10 cellular contexts compared by ENCODE assay signal in the genomic region with DNA sequence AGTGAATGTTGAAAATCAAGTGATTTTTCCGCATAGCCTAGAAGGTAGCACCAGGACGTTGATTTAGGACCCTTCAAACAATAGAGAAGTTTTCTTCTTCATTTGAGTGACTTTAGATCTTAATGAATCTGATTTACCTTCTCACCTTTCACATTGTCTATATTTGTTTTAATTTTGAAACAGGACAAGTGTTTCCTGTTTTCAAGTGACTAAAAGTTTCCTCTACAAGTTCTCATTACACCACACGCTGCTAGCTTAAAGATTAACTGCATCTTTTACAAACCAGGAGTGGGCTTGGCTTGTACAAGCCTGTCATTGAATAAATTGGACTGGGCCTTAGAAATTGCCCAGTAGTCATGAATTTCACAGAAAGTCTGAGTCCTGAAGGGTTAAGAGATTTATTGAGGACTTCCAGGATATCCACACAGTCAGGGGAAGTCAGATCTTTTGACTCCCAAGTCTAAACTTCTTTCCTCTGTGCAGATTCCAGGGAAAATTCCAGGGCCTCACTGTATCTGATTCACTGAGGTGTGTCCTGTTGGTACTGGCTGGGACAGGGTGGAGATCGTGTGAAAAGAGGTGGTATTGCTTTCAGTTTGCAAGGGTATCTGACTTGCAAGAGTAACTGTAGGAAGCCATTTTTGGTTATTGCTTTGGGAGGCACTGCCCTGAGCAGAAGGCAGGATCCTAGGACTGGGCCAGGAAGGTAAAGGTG. TPM values are rescaled to one million over a fixed set of nuclear protein-coding genes. Genes with fewer than 3 reads are reported as not detected.
DNase-seq lines count a peak whose midpoint lies in the region; ATAC-seq, FAIRE-seq and TF ChIP-seq lines count a peak whose summit lies in the region.
"Had no signal": no experiment of that assay in that cellular context is flagged by ENCODE, and none has a peak within 500 bp of the region (broad histone marks: within the 10 kb centered on the region; RNA-seq: fewer than 3 reads in every experiment).

No MANE protein-coding gene starts in this region.

- POLR2A ChIA-PET in SK-N-SH (lab: Yijun Ruan, JAX), result no interaction called here

- no peaks in the 10 kb centered on the region for H3K4me1 Mint-ChIP-seq in natural killer cell

- peaks cover 27 to 29% of the 10 kb centered on the region in 2 donors for H3K27me3 Mint-ChIP-seq in natural killer cell (ENCODE audit: low read depth in 2 of 2)

- H2AFZ ChIP-seq in SK-N-SH (ENCODE audit: low read depth), result no peak overlapping the region

- H3K9me3 Mint-ChIP-seq in natural killer cell, result peaks cover 0 to 3% of the 10 kb centered on the region in 2 donors

- no peak overlapping the region for H3K9ac ChIP-seq in SK-N-SH

- H3K27me3 ChIP-seq in esophagus squamous epithelium, result peaks cover 0 to 32% (median 2%) of the 10 kb centered on the region in 4 donors
- peaks cover 16% of the 10 kb centered on the region; the same call in 1 of the 2 replicates for H3K27me3 ChIP-seq in SK-N-SH (ENCODE audit: insufficient read depth)

- no peak overlapping the region for H3K27ac Mint-ChIP-seq in natural killer cell
- H3K27ac Mint-ChIP-seq: stimulated activated naive CD8-positive, alpha-beta T cell treated with anti-CD3 and anti-CD28 coated beads, Interleukin-15, Interleukin-2, amounts not matched to agents 100 ng/mL and 50 ng/mL, for 24 hours had no signal

- H4K20me1 ChIP-seq in SK-N-SH (ENCODE audit: insufficient read depth), result no peaks in the 10 kb centered on the region

- H3F3A ChIP-seq in SK-N-SH (replicated peaks; ENCODE audit: insufficient read depth), result no peaks in the 10 kb centered on the region

- H3K27ac ChIP-seq in esophagus squamous epithelium (peak overlapping the region; percentile 80 to 95 (median 88)), SK-N-SH (ENCODE audit: low read depth in 2 of 2, low read length in 1 of 2) (no peak overlapping the region)

- ATAC-seq in GM21360 (IDR thresholded peaks at IDR 0.05; ENCODE audit: unreplicated experiment) (peak; percentile 13), HG03442 (IDR thresholded peaks at IDR 0.05; ENCODE audit: unreplicated experiment) (peak; percentile 39), natural killer cell (no peak)

- no peaks in the 10 kb centered on the region for H3K36me3 ChIP-seq in esophagus squamous epithelium
- no peaks in the 10 kb centered on the region for H3K36me3 ChIP-seq in SK-N-SH (replicated peaks in 1 of 2; ENCODE audit: control insufficient read depth in 1 of 2, insufficient read depth in 2 of 2, low read length in 1 of 2)

- no peaks in the 10 kb centered on the region for H3K36me3 Mint-ChIP-seq in natural killer cell

- no peak for TF ChIP-seq RAD21 in SK-N-SH (IDR thresholded peaks at IDR 0.05; ENCODE audit: low read length)

- TF ChIP-seq EP300 in SK-N-SH (IDR thresholded peaks at IDR 0.05; ENCODE audit: borderline replicate concordance in 1 of 2, low read depth in 1 of 2, low read length in 1 of 2), result no peak

- CTCF ChIA-PET in SK-N-SH (lab: Yijun Ruan, JAX), result no interaction called here

- H3K79me2 ChIP-seq in SK-N-SH (ENCODE audit: insufficient read depth), result no peaks in the 10 kb centered on the region

- no peaks in the 10 kb centered on the region for H3K9me2 ChIP-seq in SK-N-SH

- intact Hi-C loops in esophagus squamous epithelium (cut with DNase I) (no loop called here), natural killer cell (cut with micrococcal nuclease) (no loop called here)

- no peak overlapping the region for H3K4me2 ChIP-seq in SK-N-SH

- no peak for TF ChIP-seq CTCF in esophagus squamous epithelium (IDR thresholded peaks at IDR 0.05)
- TF ChIP-seq CTCF in SK-N-SH (IDR thresholded peaks at IDR 0.05), result no peak
- no peak for TF ChIP-seq CTCF in natural killer cell (IDR thresholded peaks at IDR 0.05)

- peaks cover 16 to 77% (median 18%) of the 10 kb centered on the region in 3 donors for H3K4me1 ChIP-seq in esophagus squamous epithelium
- peaks cover 0 to 2% of the 10 kb centered on the region in 2 experiments; a peak in 1 of 4 replicates for H3K4me1 ChIP-seq in SK-N-SH (ENCODE audit: control insufficient read depth in 1 of 2, insufficient read depth in 2 of 2, low read depth in 1 of 2, low read length in 1 of 2)

- peak overlapping the region in 1 of 4 donors; percentile 32 for H3K4me3 ChIP-seq in esophagus squamous epithelium
- no peak overlapping the region for H3K4me3 ChIP-seq in SK-N-SH (ENCODE audit: low read depth in 2 of 2, low read length in 1 of 2)

- WGBS in esophagus squamous epithelium, 2 donors, result 31 to 48% methylated on average over 4 of the region's 4 CpGs
- 21% methylated on average over 4 of the region's 4 CpGs for WGBS in SK-N-SH (ENCODE audit: low lambda C conversion rate)

- no peak for DNase-seq in GM12891 (ENCODE audit: insufficient read length, low spot score)
- DNase-seq in esophagus squamous epithelium (lab: John Stamatoyannopoulos, UW), result no peak
- DNase-seq in mesenteric fat pad (ENCODE audit: low spot score), result no peak
- no peak for DNase-seq in NCI-H1930 (lab: John Stamatoyannopoulos, UW)
- DNase-seq in SK-N-SH, result no peak
- DNase-seq in natural killer cell, result no peak

- peak; percentile 34; the same call in 1 of the 2 replicates for TF ChIP-seq POLR2A in GM12891 (IDR thresholded peaks at IDR 0.05; ENCODE audit: low read depth, low read length)
- TF ChIP-seq POLR2A in esophagus squamous epithelium (IDR thresholded peaks at IDR 0.05), result no peak

- no peak overlapping the region for H3K4me3 Mint-ChIP-seq in natural killer cell

- FAIRE-seq in GM12891 (lab: Jason Lieb, UNC), result no peak

- H3K9me3 ChIP-seq in esophagus squamous epithelium (no peaks in the 10 kb centered on the region), SK-N-SH (no peaks in the 10 kb centered on the region)

TF ChIP-seq in GM12891, 5 proteins besides CTCF, POLR2A, EP300 and RAD21:
- TF ChIP-seq SPI1 (IDR thresholded peaks at IDR 0.05; ENCODE audit: low read depth, low read length), result no peak
- no peak for TF ChIP-seq POLR2AphosphoS5 (IDR thresholded peaks at IDR 0.05; ENCODE audit: low read depth, low read length)
- TF ChIP-seq TAF1 (IDR thresholded peaks at IDR 0.05; ENCODE audit: low read depth, low read length), result no peak
- no peak for TF ChIP-seq PAX5 (IDR thresholded peaks at IDR 0.05; ENCODE audit: insufficient read depth, low read length, severe bottlenecking)
- no peak for TF ChIP-seq POU2F2 (IDR thresholded peaks at IDR 0.05; ENCODE audit: low read depth, low read length)
TF ChIP-seq in GM12891: peak in this region for 0.

TF ChIP-seq in SK-N-SH, 30 proteins besides CTCF, POLR2A, EP300 and RAD21:
- TF ChIP-seq TCF12 (IDR thresholded peaks at IDR 0.05) (no peak), FOXJ3 (CRISPR knock-in tag; IDR thresholded peaks at IDR 0.05) (no peak), FOSL2 (IDR thresholded peaks at IDR 0.05; ENCODE audit: borderline replicate concordance, low read depth) (no peak), RFX5 (IDR thresholded peaks at IDR 0.05; ENCODE audit: low read length) (no peak), FOXM1 (IDR thresholded peaks at IDR 0.05; ENCODE audit: low read depth) (no peak), SIN3A (IDR thresholded peaks at IDR 0.05; ENCODE audit: borderline replicate concordance, low read depth, low read length) (no peak), CHD2 (IDR thresholded peaks at IDR 0.05; ENCODE audit: low read length, partially characterized antibody) (no peak), RCOR1 (IDR thresholded peaks at IDR 0.05; ENCODE audit: low read length) (no peak), YY1 (IDR thresholded peaks at IDR 0.05; ENCODE audit: low read depth) (no peak)
- TF ChIP-seq, protein P1, sequence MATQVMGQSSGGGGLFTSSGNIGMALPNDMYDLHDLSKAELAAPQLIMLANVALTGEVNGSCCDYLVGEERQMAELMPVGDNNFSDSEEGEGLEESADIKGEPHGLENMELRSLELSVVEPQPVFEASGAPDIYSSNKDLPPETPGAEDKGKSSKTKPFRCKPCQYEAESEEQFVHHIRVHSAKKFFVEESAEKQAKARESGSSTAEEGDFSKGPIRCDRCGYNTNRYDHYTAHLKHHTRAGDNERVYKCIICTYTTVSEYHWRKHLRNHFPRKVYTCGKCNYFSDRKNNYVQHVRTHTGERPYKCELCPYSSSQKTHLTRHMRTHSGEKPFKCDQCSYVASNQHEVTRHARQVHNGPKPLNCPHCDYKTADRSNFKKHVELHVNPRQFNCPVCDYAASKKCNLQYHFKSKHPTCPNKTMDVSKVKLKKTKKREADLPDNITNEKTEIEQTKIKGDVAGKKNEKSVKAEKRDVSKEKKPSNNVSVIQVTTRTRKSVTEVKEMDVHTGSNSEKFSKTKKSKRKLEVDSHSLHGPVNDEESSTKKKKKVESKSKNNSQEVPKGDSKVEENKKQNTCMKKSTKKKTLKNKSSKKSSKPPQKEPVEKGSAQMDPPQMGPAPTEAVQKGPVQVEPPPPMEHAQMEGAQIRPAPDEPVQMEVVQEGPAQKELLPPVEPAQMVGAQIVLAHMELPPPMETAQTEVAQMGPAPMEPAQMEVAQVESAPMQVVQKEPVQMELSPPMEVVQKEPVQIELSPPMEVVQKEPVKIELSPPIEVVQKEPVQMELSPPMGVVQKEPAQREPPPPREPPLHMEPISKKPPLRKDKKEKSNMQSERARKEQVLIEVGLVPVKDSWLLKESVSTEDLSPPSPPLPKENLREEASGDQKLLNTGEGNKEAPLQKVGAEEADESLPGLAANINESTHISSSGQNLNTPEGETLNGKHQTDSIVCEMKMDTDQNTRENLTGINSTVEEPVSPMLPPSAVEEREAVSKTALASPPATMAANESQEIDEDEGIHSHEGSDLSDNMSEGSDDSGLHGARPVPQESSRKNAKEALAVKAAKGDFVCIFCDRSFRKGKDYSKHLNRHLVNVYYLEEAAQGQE (IDR thresholded peaks at IDR 0.05; ENCODE audit: low read depth, low read length), result no peak

RNA-seq across cellular contexts. Expression of a gene that starts 3.4 kb away (rescaled TPM):
- polyA plus RNA-seq in GM12891 (2012; ENCODE audit: low read depth, missing spikeins), result 16.4 TPM
- total RNA-seq in esophagus squamous epithelium (10 to 100 TPM; 33.6 to 66.0 (median 49.4) TPM), mesenteric fat pad (not detected), natural killer cell (under 1 TPM in 2 of 3 donors, not detected in 1; 0.25 to 0.30 TPM)
- polyA plus RNA-seq in SK-N-SH (2012; rRNA removed), result 0.03 TPM in 2 replicates
- 0.08 and 0.10 TPM in 2 replicates for polyA plus RNA-seq in SK-N-SH (2012; cell fraction: cytosol; rRNA removed)
- polyA plus RNA-seq in SK-N-SH (2012; cell fraction: nucleus; rRNA removed), result 0.01 and 0.04 TPM in 2 replicates
- total RNA-seq: lung microvascular endothelial cell had no signal

Comparison
In these comparisons a context has a peak if more than half of its experiments do, and no peak if none do; other contexts are left out.
1. ATAC-seq: peak in GM21360 (single experiment) and HG03442 (single experiment); none in natural killer cell (0 of 3).
2. H3K27ac ChIP-seq: peak in esophagus squamous epithelium (4 of 4); none in SK-N-SH (0 of 2).
3. RNA of a gene that starts 3.4 kb away (total RNA-seq): 33.6 to 66.0 TPM in esophagus squamous epithelium; 0.25 to 0.30 TPM in natural killer cell and not detected in mesenteric fat pad (single experiment); every median in the first group is over 10 times any median in the second.